17 cellular contexts compared by ENCODE assay signal in the genomic region with DNA sequence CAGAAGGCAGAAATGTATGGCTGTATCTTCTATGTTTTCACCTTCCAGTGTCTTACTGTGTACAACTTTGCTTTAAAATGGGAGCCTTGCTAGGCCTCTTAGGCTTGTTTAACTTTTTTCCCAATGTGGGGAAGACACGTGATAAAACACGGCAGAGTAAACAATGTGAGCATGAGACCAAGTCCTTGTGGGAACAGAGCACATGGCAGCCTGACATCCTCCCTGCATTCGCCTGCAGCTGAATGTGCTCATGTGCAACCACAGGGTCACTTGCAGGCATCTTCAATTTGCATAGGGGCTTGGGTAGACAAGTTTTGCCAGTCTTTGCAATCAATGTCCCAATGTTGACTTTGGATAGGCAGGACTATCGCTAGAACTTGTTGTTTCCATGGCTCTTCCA.
DNase-seq lines count a peak whose midpoint lies in the region; ATAC-seq, FAIRE-seq and TF ChIP-seq lines count a peak whose summit lies in the region.
"Had no signal": no experiment of that assay in that cellular context is flagged by ENCODE, and none has a peak within 500 bp of the region (broad histone marks: within the 10 kb centered on the region; RNA-seq: fewer than 3 reads in every experiment).

No MANE protein-coding gene starts in this region.

- H3K79me2 ChIP-seq in hepatocyte (no peaks in the 10 kb centered on the region), mammary epithelial cell (ENCODE audit: insufficient read depth, low read length) (no peaks in the 10 kb centered on the region)

- H3K36me3 ChIP-seq in hepatocyte (replicated peaks; ENCODE audit: insufficient read depth, low read depth): no peaks in the 10 kb centered on the region
- H3K36me3 ChIP-seq in pancreas: no peaks in the 10 kb centered on the region
- H3K36me3 ChIP-seq in mammary epithelial cell (ENCODE audit: insufficient read depth, low read length): no peaks in the 10 kb centered on the region

- H3K9me3 ChIP-seq in hepatocyte (ENCODE audit: low read depth): no peaks in the 10 kb centered on the region
- no peaks in the 10 kb centered on the region for H3K9me3 ChIP-seq in pancreas
- H3K9me3 ChIP-seq in mammary epithelial cell (replicated peaks; ENCODE audit: insufficient read depth, low read length): no peaks in the 10 kb centered on the region

- CTCF ChIA-PET in mammary epithelial cell (lab: Charles Lee; ENCODE audit: low non-redundant PET): no interaction called here

- no peak for TF ChIP-seq CTCF in hepatocyte (IDR thresholded peaks at IDR 0.05; ENCODE audit: poor library complexity)
- TF ChIP-seq CTCF in pancreas (IDR thresholded peaks at IDR 0.05): no peak
- TF ChIP-seq CTCF in mammary epithelial cell (conservative IDR thresholded peaks at IDR 0.05 in 1 of 2, IDR thresholded peaks at IDR 0.05 in 1 of 2; ENCODE audit: extremely low read depth in 1 of 2, insufficient read depth in 1 of 2, low read depth in 1 of 2, low read length in 2 of 2): no peak

- dilution Hi-C loops in mammary epithelial cell (cut with HindIII; ENCODE audit: low sequenced_read_pairs): no loop called here

- no peak overlapping the region for H3K27ac ChIP-seq in hepatocyte
- H3K27ac ChIP-seq in pancreas: peak overlapping the region; percentile 58 to 74 (median 64)
- no peak overlapping the region for H3K27ac ChIP-seq in mammary epithelial cell (ENCODE audit: insufficient read depth, low read depth, low read length)
- H3K27ac ChIP-seq: 22Rv1 had no signal

- no peaks in the 10 kb centered on the region for H4K20me1 ChIP-seq in hepatocyte (ENCODE audit: insufficient read depth, poor library complexity, severe bottlenecking)
- H4K20me1 ChIP-seq in mammary epithelial cell (ENCODE audit: insufficient read depth, low read length): no peaks in the 10 kb centered on the region

- H3K4me1 ChIP-seq in hepatocyte (ENCODE audit: insufficient read depth): no peaks in the 10 kb centered on the region
- H3K4me1 ChIP-seq in pancreas: peaks cover 3 to 14% (median 4%) of the 10 kb centered on the region in 3 donors
- H3K4me1 ChIP-seq in mammary epithelial cell (ENCODE audit: insufficient read depth, low read length): no peaks in the 10 kb centered on the region

- no peaks in the 10 kb centered on the region for H3K9me2 ChIP-seq in hepatocyte (replicated peaks; ENCODE audit: insufficient read depth)

- DNase-seq in DMS53 (lab: John Stamatoyannopoulos, UW) (peak; percentile 49), NCI-H510A treated with DMSO at 0.1 percent for 48 hours (lab: John Stamatoyannopoulos, UW) (peak; percentile 22), hepatocyte (ENCODE audit: low spot score) (peak; percentile 32), pancreas (peak in 5 of 6 donors; percentile 69 to 89 (median 81)), NCI-H69 (lab: John Stamatoyannopoulos, UW) (no peak), mammary epithelial cell (no peak), SW480 (ENCODE audit: low spot score) (no peak), kidney tubule cell (ENCODE audit: low spot score) (no peak)
- DNase-seq: CD8-positive, alpha-beta T cell; COR-L47; DMS153; GF-D8; HCEC 1CT; HFFc6 had no signal

- H3K27me3 ChIP-seq in hepatocyte (no peaks in the 10 kb centered on the region), pancreas (no peaks in the 10 kb centered on the region), mammary epithelial cell (ENCODE audit: insufficient read depth, low read length) (no peaks in the 10 kb centered on the region)

- BruUV-seq in mammary epithelial cell (replicated peaks; lab: Mats Ljungman, UMichigan): no TSS peak

- peak; percentile 95 to 99 (median 98) for ATAC-seq in pancreas
- ATAC-seq: CD8-positive, alpha-beta T cell had no signal

- no peak overlapping the region for H3K9ac ChIP-seq in mammary epithelial cell (ENCODE audit: insufficient read depth, low read length)

- in situ Hi-C loops in mammary epithelial cell (cut with MboI; ENCODE audit: low sequenced_read_pairs in 2 of 2): loop anchor here (5.0 to 25.0 kb wide), 2 partner anchors 53 to 363 kb away; a partner anchor contains a TSS

- WGBS in hepatocyte (ENCODE audit: low lambda C conversion rate, missing lambda C conversion rate): 52% methylated on average over 4 of the region's 4 CpGs
- WGBS in pancreas, 2 donors: 18 to 29% methylated on average over 4 of the region's 4 CpGs
- WGBS in mammary epithelial cell (ENCODE audit: low coverage, missing lambda C conversion rate): 100% methylated on average over 4 of the region's 4 CpGs

- intact Hi-C loops in pancreas (cut with DNase I): no loop called here
- intact Hi-C loops in mammary epithelial cell (cut with micrococcal nuclease): no loop called here

- no peak overlapping the region for H3K4me2 ChIP-seq in hepatocyte
- H3K4me2 ChIP-seq in mammary epithelial cell (ENCODE audit: insufficient read depth, low read depth, low read length): no peak overlapping the region

- H2AFZ ChIP-seq in hepatocyte (no peak overlapping the region), mammary epithelial cell (ENCODE audit: low read depth, low read length) (no peak overlapping the region)

- H3K4me3 ChIP-seq in hepatocyte (no peak overlapping the region), pancreas (no peak overlapping the region), mammary epithelial cell (replicated peaks in 1 of 3; ENCODE audit: insufficient read depth in 1 of 3, low read depth in 2 of 3, low read length in 3 of 3) (no peak overlapping the region)

- no peak for FAIRE-seq in pancreas (lab: Jason Lieb, UNC)
- FAIRE-seq: D721Med, HTR-8/SVneo had no signal

Comparison
In these comparisons a context has a peak if more than half of its experiments do, and no peak if none do; other contexts are left out.
1. DNase-seq: peak in DMS53 (single experiment), NCI-H510A treated with DMSO at 0.1 percent for 48 hours (single experiment), hepatocyte (single experiment) and pancreas (5 of 6); none in NCI-H69 (single experiment), mammary epithelial cell (single experiment), SW480 (single experiment) and kidney tubule cell (single experiment).
2. H3K27ac ChIP-seq: peak in pancreas (4 of 4); none in hepatocyte (single experiment) and mammary epithelial cell (single experiment).